Comparison of ENCODE assay signal across 21 cellular contexts in the genomic region with DNA sequence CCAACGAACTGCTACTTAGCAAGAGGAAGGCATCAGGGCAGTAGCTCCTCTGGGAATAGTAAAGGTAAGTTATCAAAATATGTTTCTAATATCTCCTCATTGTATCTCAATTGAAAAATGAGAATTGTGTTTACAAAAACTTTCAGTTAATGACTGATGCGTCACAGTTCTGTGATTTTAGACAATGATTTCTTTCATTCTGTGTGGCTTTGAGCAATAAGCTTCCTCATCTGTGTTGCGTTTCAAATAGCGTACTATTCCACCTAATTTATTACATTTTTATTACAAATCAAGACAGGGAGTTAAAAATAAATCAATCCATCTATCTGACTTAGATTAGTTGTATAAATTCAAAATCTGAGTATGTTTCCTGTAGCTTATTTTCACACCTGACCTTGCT.
"Had no signal": no experiment of that assay in that cellular context is flagged by ENCODE, and none has a peak within 500 bp of the region (broad histone marks: within the 10 kb centered on the region; RNA-seq: fewer than 3 reads in every experiment).

No MANE protein-coding gene starts in this region.

- H3K9me3 ChIP-seq: heart left ventricle, prostate gland, right lobe of liver, suprapubic skin, thyroid gland, uterus had no signal

- DNase-seq: dermis blood vessel endothelial cell; heart left ventricle; hypothalamus; kidney glomerular epithelial cell; naive thymus-derived CD4-positive, alpha-beta T cell; nephron progenitor cell; retina; right lobe of liver; stimulated activated CD4-positive, alpha-beta T cell treated with anti-CD3 and anti-CD28 coated beads, Interleukin-4, amount 100 ng/mL, for 1 hour; stimulated activated CD8-positive, alpha-beta memory T cell treated with anti-CD3 and anti-CD28 coated beads, Interleukin-4, amount 100 ng/mL, for 48 hours; stimulated activated naive CD8-positive, alpha-beta T cell treated with anti-CD3 and anti-CD28 coated beads, Interleukin-15, Interleukin-2, amounts not matched to agents 100 U/mL and 50 U/mL, for 24 hours; thyroid gland; uterus had no signal

- H3K9ac ChIP-seq: parathyroid adenoma had no signal

- H3K4me1 ChIP-seq: heart left ventricle, parathyroid adenoma, prostate gland, right lobe of liver, suprapubic skin, thyroid gland, uterus had no signal

- ATAC-seq: heart left ventricle; left lobe of liver; naive thymus-derived CD4-positive, alpha-beta T cell; right lobe of liver; stimulated activated effector memory CD8-positive, alpha-beta T cell treated with anti-CD3 and anti-CD28 coated beads, Interleukin-12 subunit alpha, Interleukin-12 subunit beta, amount 100 ng/mL, for 72 hours; stimulated activated naive CD8-positive, alpha-beta T cell treated with anti-CD3 and anti-CD28 coated beads, Interleukin-15, Interleukin-2, amounts not matched to agents 100 U/mL and 50 U/mL, for 24 hours had no signal

- FAIRE-seq: frontal cortex, islet of Langerhans had no signal

- H3K36me3 ChIP-seq: heart left ventricle, prostate gland, right lobe of liver, suprapubic skin, thyroid gland, uterus had no signal

- H3K9me3 Mint-ChIP-seq: naive thymus-derived CD4-positive, alpha-beta T cell; stimulated activated effector memory CD8-positive, alpha-beta T cell treated with anti-CD3 and anti-CD28 coated beads, Interleukin-12 subunit alpha, Interleukin-12 subunit beta, amount 100 ng/mL, for 72 hours had no signal

- H3K36me3 Mint-ChIP-seq: naive thymus-derived CD4-positive, alpha-beta T cell; stimulated activated effector memory CD8-positive, alpha-beta T cell treated with anti-CD3 and anti-CD28 coated beads, Interleukin-12 subunit alpha, Interleukin-12 subunit beta, amount 100 ng/mL, for 72 hours; type B pancreatic cell had no signal

- H2AFZ ChIP-seq: parathyroid adenoma had no signal

- H3K4me3 Mint-ChIP-seq: naive thymus-derived CD4-positive, alpha-beta T cell; nephron progenitor cell; stimulated activated effector memory CD8-positive, alpha-beta T cell treated with anti-CD3 and anti-CD28 coated beads, Interleukin-12 subunit alpha, Interleukin-12 subunit beta, amount 100 ng/mL, for 72 hours; type B pancreatic cell had no signal

- H3K4me3 ChIP-seq: heart left ventricle, prostate gland, right lobe of liver, suprapubic skin, thyroid gland, uterus had no signal

- H3K79me2 ChIP-seq: parathyroid adenoma had no signal

- H3K27me3 ChIP-seq: heart left ventricle, right lobe of liver, suprapubic skin, thyroid gland, uterus had no signal

- H3K27ac Mint-ChIP-seq: naive thymus-derived CD4-positive, alpha-beta T cell; stimulated activated effector memory CD8-positive, alpha-beta T cell treated with anti-CD3 and anti-CD28 coated beads, Interleukin-12 subunit alpha, Interleukin-12 subunit beta, amount 100 ng/mL, for 72 hours had no signal

- H3K27ac ChIP-seq: heart left ventricle, parathyroid adenoma, prostate gland, right lobe of liver, suprapubic skin, thyroid gland, uterus had no signal

- H3K4me1 Mint-ChIP-seq: stimulated activated effector memory CD8-positive, alpha-beta T cell treated with anti-CD3 and anti-CD28 coated beads, Interleukin-12 subunit alpha, Interleukin-12 subunit beta, amount 100 ng/mL, for 72 hours had no signal
